1 cellular context compared by ENCODE assay signal in genomic region chr15:74787251-74788041, GRCh38.
A peak's percentile ranks its signal among the peaks of the same experiment; 100 is the strongest.
TF ChIP-seq lines count a peak whose summit lies in the region.

No MANE protein-coding gene starts in this region.

TF ChIP-seq in GM12878, 131 proteins besides CTCF, POLR2A, EP300 and RAD21 (continued from another document):
- peak; percentile 77; the same call in 1 of the 2 replicates for TF ChIP-seq MAX (IDR thresholded peaks at IDR 0.05; ENCODE audit: low read depth, low read length)
- peak; percentile 67; the same call in 1 of the 2 replicates for TF ChIP-seq LARP7 (IDR thresholded peaks at IDR 0.05)
- TF ChIP-seq BCL3 (IDR thresholded peaks at IDR 0.05; ENCODE audit: borderline replicate concordance, insufficient read depth, low read depth, low read length, poor library complexity, severe bottlenecking): peak; percentile 69
- TF ChIP-seq SP1 (IDR thresholded peaks at IDR 0.05; ENCODE audit: low read depth, low read length): peak; percentile 80
- no peak for TF ChIP-seq NRF1 (conservative IDR thresholded peaks at IDR 0.05; ENCODE audit: low read depth, low read length)
- peak; percentile 97 to 98 for TF ChIP-seq IKZF2 (IDR thresholded peaks at IDR 0.05)
- TF ChIP-seq FOXK2 (IDR thresholded peaks at IDR 0.05): no peak
- TF ChIP-seq CBX3 (IDR thresholded peaks at IDR 0.05; ENCODE audit: borderline replicate concordance, low read depth): no peak
- peak; percentile 73; the same call in 1 of the 2 replicates for TF ChIP-seq MEF2A (IDR thresholded peaks at IDR 0.05; ENCODE audit: insufficient read depth, low read depth, low read length)
- no peak for TF ChIP-seq RUNX3 (IDR thresholded peaks at IDR 0.05; ENCODE audit: low read length)
- peak; percentile 75 for TF ChIP-seq BACH1 (IDR thresholded peaks at IDR 0.05; ENCODE audit: borderline replicate concordance)
- TF ChIP-seq KAT2A (conservative IDR thresholded peaks at IDR 0.05; ENCODE audit: control insufficient read depth, low read depth, low read length): no peak
- peak; percentile 92; the same call in 1 of the 2 replicates for TF ChIP-seq ZBED1 (IDR thresholded peaks at IDR 0.05; ENCODE audit: borderline replicate concordance)
- no peak for TF ChIP-seq HSF1 (IDR thresholded peaks at IDR 0.05; ENCODE audit: low read depth, low read length)
- TF ChIP-seq RB1 (IDR thresholded peaks at IDR 0.05; ENCODE audit: borderline replicate concordance): peak; percentile 55; the same call in 1 of the 2 replicates
- TF ChIP-seq RELA (IDR thresholded peaks at IDR 0.05; ENCODE audit: borderline replicate concordance, partially characterized antibody): peak; percentile 11
- TF ChIP-seq MXI1 (IDR thresholded peaks at IDR 0.05; ENCODE audit: low read depth, low read length): peak; percentile 80
- TF ChIP-seq SUZ12 (IDR thresholded peaks at IDR 0.05; ENCODE audit: unreplicated experiment): no peak
- TF ChIP-seq ELK1 (IDR thresholded peaks at IDR 0.05; ENCODE audit: low read depth, low read length): no peak
TF ChIP-seq in GM12878: peak in this region for 69.
